In genomic region chr9:91727316-91727861, GRCh38 we compare ENCODE assay signal across 8 cellular contexts.
A peak's percentile ranks its signal among the peaks of the same experiment; 100 is the strongest.
DNase-seq lines count a peak whose midpoint lies in the region; ATAC-seq, FAIRE-seq and TF ChIP-seq lines count a peak whose summit lies in the region.

No MANE protein-coding gene starts in this region.

- BruUV-seq in Panc1 (replicated peaks; lab: Mats Ljungman, UMichigan) = no TSS peak
- no TSS peak for BruUV-seq in HepG2 (replicated peaks; lab: Mats Ljungman, UMichigan)

- no peaks in the 10 kb centered on the region for H3K9me3 ChIP-seq in Panc1 (ENCODE audit: control insufficient read depth, insufficient read depth, low read depth, low read length)
- no peaks in the 10 kb centered on the region for H3K9me3 ChIP-seq in HepG2 (ENCODE audit: low read length)
- no peaks in the 10 kb centered on the region for H3K9me3 ChIP-seq in stomach smooth muscle (ENCODE audit: control insufficient read depth in 2 of 2, low read length in 2 of 2)

- WGBS in HepG2 (ENCODE audit: low lambda C conversion rate) = 8% methylated on average over 7 of the region's 7 CpGs

- DNase-seq in DMS79 treated with DMSO at 0.1 percent for 48 hours (lab: John Stamatoyannopoulos, UW) (peak; percentile 8), Panc1 (ENCODE audit: low read depth, low spot score) (peak; percentile 12), HepG2 (ENCODE audit: low spot score) (peak; percentile 41), GF-D8 (lab: John Stamatoyannopoulos, UW) (no peak)
- DNase-seq in central memory CD4-positive, alpha-beta T cell = peak; percentile 13

- peak; percentile 36; the same call in 1 of the 2 replicates for TF ChIP-seq RAD21 in HepG2 (CRISPR knock-in tag; IDR thresholded peaks at IDR 0.05)

- H3K4me3 ChIP-seq in Panc1 (ENCODE audit: low read depth in 2 of 2, low read length in 2 of 2) (no peak overlapping the region), HepG2 (replicated peaks in 1 of 3; ENCODE audit: insufficient read depth in 1 of 3, low read depth in 2 of 3, low read length in 3 of 3) (no peak overlapping the region), stomach smooth muscle (ENCODE audit: low read length in 2 of 2) (no peak overlapping the region)

- ATAC-seq in HG03432 (IDR thresholded peaks at IDR 0.05; ENCODE audit: unreplicated experiment) = peak; percentile 54
- peak; percentile 89 for ATAC-seq in Panc1
- peak; percentile 94 for ATAC-seq in HepG2

- H3K79me2 ChIP-seq in HepG2 (ENCODE audit: insufficient read depth, low read length) = no peaks in the 10 kb centered on the region

- H3K9ac ChIP-seq in HepG2 (ENCODE audit: insufficient read depth, low read depth, low read length) (no peak overlapping the region), stomach smooth muscle (ENCODE audit: low read length in 2 of 2) (no peak overlapping the region)

- TF ChIP-seq CTCF in 22Rv1 (IDR thresholded peaks at IDR 0.05) (peak; percentile 79), Panc1 (IDR thresholded peaks at IDR 0.05) (peak; percentile 74), HepG2 (CRISPR knock-in tag; IDR thresholded peaks at IDR 0.05) (peak; percentile 70)

- H3K36me3 ChIP-seq in Panc1 (ENCODE audit: control insufficient read depth, insufficient read depth, low read length) (no peaks in the 10 kb centered on the region), HepG2 (replicated peaks in 1 of 2; ENCODE audit: control insufficient read depth in 1 of 2, insufficient read depth in 2 of 2, low read length in 2 of 2) (no peaks in the 10 kb centered on the region), stomach smooth muscle (ENCODE audit: control insufficient read depth in 2 of 2, insufficient read depth in 2 of 2, low read length in 2 of 2) (peaks cover 34 to 45% of the 10 kb centered on the region in 2 donors)

- TF ChIP-seq EP300 in HepG2 (IDR thresholded peaks at IDR 0.05; ENCODE audit: low read depth in 2 of 2, low read length in 2 of 2) (no peak), HepG2 (CRISPR knock-in tag; IDR thresholded peaks at IDR 0.05; ENCODE audit: borderline replicate concordance) (no peak)

- H3K4me1 ChIP-seq in Panc1 (ENCODE audit: control insufficient read depth, insufficient read depth, low read length) (no peaks in the 10 kb centered on the region), HepG2 (ENCODE audit: insufficient read depth, low read length) (0 out of 2 replicates have a peak, but pooled peaks cover 8% of the 10 kb centered on the region), stomach smooth muscle (ENCODE audit: control insufficient read depth, insufficient read depth, low read length) (peaks cover 18% of the 10 kb centered on the region)

- TF ChIP-seq POLR2A in HepG2 (IDR thresholded peaks at IDR 0.05; ENCODE audit: insufficient read depth in 1 of 2, low read depth in 2 of 2, low read length in 2 of 2) = no peak

- intact Hi-C loops in Panc1 (cut with micrococcal nuclease; ENCODE audit: unreplicated experiment) = loop anchor here (2.0 kb wide), 1 partner anchor 813 kb away; no protein-coding TSS in a partner anchor
- intact Hi-C loops in HepG2 (cut with micrococcal nuclease; ENCODE audit: unreplicated experiment) = loop anchor here (1.0 kb wide), 2 partner anchors 67 to 812 kb away; no protein-coding TSS in a partner anchor

- H3K27me3 ChIP-seq in Panc1 (ENCODE audit: control insufficient read depth, insufficient read depth, low read length) = no peaks in the 10 kb centered on the region
- peaks cover 4 to 30% of the 10 kb centered on the region in 2 experiments; a peak in 4 of 5 replicates for H3K27me3 ChIP-seq in HepG2 (ENCODE audit: control insufficient read depth in 1 of 2, insufficient read depth in 2 of 2, low read length in 2 of 2)
- H3K27me3 ChIP-seq in stomach smooth muscle (ENCODE audit: control insufficient read depth in 1 of 2, insufficient read depth in 2 of 2, low read length in 2 of 2) = no peaks in the 10 kb centered on the region

- in situ Hi-C loops in Panc1 (cut with HindIII; ENCODE audit: low pct_unique_long_range_greater_than_20kb, low sequenced_read_pairs) (no loop called here), HepG2 (cut with HindIII; ENCODE audit: extremely low pct_ligation_motif_present, low pct_unique_long_range_greater_than_20kb) (no loop called here)

- no peak overlapping the region for H3K27ac ChIP-seq in 22Rv1
- no peak overlapping the region for H3K27ac ChIP-seq in Panc1 (ENCODE audit: low read length)
- no peak overlapping the region for H3K27ac ChIP-seq in HepG2 (ENCODE audit: extremely low read length, insufficient read depth, low read length)
- peak overlapping the region; percentile 55 for H3K27ac ChIP-seq in stomach smooth muscle (ENCODE audit: low read length)

- no peak overlapping the region for H3K4me2 ChIP-seq in HepG2 (ENCODE audit: low read depth, low read length)

- CTCF ChIA-PET in Panc1 (lab: Charles Lee) = interaction anchor here (0.6 to 1.0 kb wide), 5 partner anchors 29 to 1341 kb away, joined by 3 to 6 read pairs (median 3); no protein-coding TSS in a partner anchor
- CTCF ChIA-PET in HepG2 (lab: Yijun Ruan, JAX; ENCODE audit: low intra/inter-chr PET ratio, low total read pairs) = interaction anchor here (1.2 to 1.3 kb wide), 2 partner anchors 812 kb away, joined by 6 to 8 read pairs; no protein-coding TSS in a partner anchor

- no peak overlapping the region for H2AFZ ChIP-seq in HepG2 (ENCODE audit: low read length)

- POLR2A ChIA-PET in Panc1 (lab: Charles Lee) = no interaction called here
- POLR2A ChIA-PET in HepG2 (lab: Yijun Ruan, JAX) = no interaction called here

- no peaks in the 10 kb centered on the region for H4K20me1 ChIP-seq in HepG2 (ENCODE audit: insufficient read depth, low read length)

- FAIRE-seq in HepG2 (lab: Jason Lieb, UNC) = peak; percentile 60

TF ChIP-seq in HepG2, 621 proteins besides CTCF, POLR2A, EP300 and RAD21:
- TF ChIP-seq GABPB1 (CRISPR knock-in tag; IDR thresholded peaks at IDR 0.05) = no peak
- TF ChIP-seq SRF (IDR thresholded peaks at IDR 0.05; ENCODE audit: low read depth, low read length) = no peak
- TF ChIP-seq POGK (CRISPR knock-in tag; conservative IDR thresholded peaks at IDR 0.05) = no peak
- peak; percentile 72 for TF ChIP-seq STAG1 (CRISPR knock-in tag; IDR thresholded peaks at IDR 0.05)
- TF ChIP-seq RARA (CRISPR knock-in tag; IDR thresholded peaks at IDR 0.05) = peak; percentile 32; the same call in 1 of the 2 replicates
- no peak for TF ChIP-seq ADNP (CRISPR knock-in tag; IDR thresholded peaks at IDR 0.05)
- no peak for TF ChIP-seq KDM5A (IDR thresholded peaks at IDR 0.05; ENCODE audit: borderline replicate concordance, low read length)
- TF ChIP-seq ZNF777 (CRISPR knock-in tag; IDR thresholded peaks at IDR 0.05) = no peak
- no peak for TF ChIP-seq SNAPC5 (CRISPR knock-in tag; IDR thresholded peaks at IDR 0.05; ENCODE audit: borderline replicate concordance)
- TF ChIP-seq SMAD3 (CRISPR knock-in tag; IDR thresholded peaks at IDR 0.05) = no peak
- peak; percentile 95 for TF ChIP-seq ZNF362 (CRISPR knock-in tag; IDR thresholded peaks at IDR 0.05; ENCODE audit: borderline replicate concordance)
- no peak for TF ChIP-seq FOSL2 (CRISPR knock-in tag; IDR thresholded peaks at IDR 0.05)
- peak; percentile 95; the same call in 1 of the 2 replicates for TF ChIP-seq ZNF576 (CRISPR knock-in tag; IDR thresholded peaks at IDR 0.05)
- TF ChIP-seq BCL6 (CRISPR knock-in tag; IDR thresholded peaks at IDR 0.05) = peak; percentile 97
- TF ChIP-seq YY1 (IDR thresholded peaks at IDR 0.05; ENCODE audit: insufficient read depth, insufficient replicate concordance, low read depth, low read length) = no peak
- TF ChIP-seq SMC3 (IDR thresholded peaks at IDR 0.05; ENCODE audit: low read length) = peak; percentile 38; the same call in 1 of the 2 replicates
- no peak for TF ChIP-seq ZNF33B (CRISPR knock-in tag; IDR thresholded peaks at IDR 0.05)
- TF ChIP-seq JARID2 (CRISPR knock-in tag; IDR thresholded peaks at IDR 0.05; ENCODE audit: insufficient replicate concordance) = no peak
- no peak for TF ChIP-seq ERF (CRISPR knock-in tag; IDR thresholded peaks at IDR 0.05)
